In the genomic region with DNA sequence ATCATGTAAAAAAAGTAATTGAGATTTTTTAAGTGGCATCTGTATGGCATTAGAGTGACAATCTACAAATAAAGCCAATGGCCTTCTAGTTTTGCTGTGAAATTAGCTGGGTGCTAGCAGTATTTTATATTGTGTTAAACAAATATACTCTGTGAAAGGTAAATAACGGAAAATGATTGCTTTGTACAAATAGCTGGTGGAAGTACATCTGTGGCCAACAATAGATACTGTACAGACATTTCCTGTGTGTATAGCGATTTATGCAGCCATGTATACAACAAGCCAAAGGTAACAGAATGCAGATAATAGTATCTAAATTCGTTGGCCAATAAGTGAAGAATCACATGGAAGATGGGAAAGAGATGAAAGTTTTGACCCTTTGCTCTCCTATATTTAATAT, we compare ENCODE assay signal across 18 cellular contexts.
"Had no signal": no experiment of that assay in that cellular context is flagged by ENCODE, and none has a peak within 500 bp of the region (broad histone marks: within the 10 kb centered on the region; RNA-seq: fewer than 3 reads in every experiment).

No MANE protein-coding gene starts in this region.

- DNase-seq: activated B cell treated with CpG ODN at 0.5 μM for 24 hours; activated CD4-positive, alpha-beta T cell treated with anti-CD3 and anti-CD28 coated beads for 48 hours; activated CD8-positive, alpha-beta memory T cell treated with anti-CD3 and anti-CD28 coated beads, Interleukin-2, amount 50 U/mL, for 4 hours; activated CD8-positive, alpha-beta T cell treated with anti-CD3 and anti-CD28 coated beads, Interleukin-2, amount 10 ng/mL, durations not matched to agents 7 days and 5 days; activated gamma-delta T cell treated with Interleukin-2 at 50 U/mL for 16 hours; activated T-cell treated with anti-CD3 and anti-CD28 coated beads, Interleukin-2, amount 50 U/mL, for 72 hours; amniotic stem cell; effector CD4-positive, alpha-beta T cell; esophagus squamous epithelium; left lung; natural killer cell; stimulated activated CD4-positive, alpha-beta T cell treated with anti-CD3 and anti-CD28 coated beads, Interleukin-4, amount 100 ng/mL, for 24 hours; stimulated activated naive CD4-positive, alpha-beta T cell had no signal

- H3K4me3 ChIP-seq: esophagus squamous epithelium, left lung, right atrium auricular region, skin epidermis, tibial nerve, vagina had no signal

- H3K27ac ChIP-seq: esophagus squamous epithelium, left lung, neutrophil, right atrium auricular region, vagina had no signal

- H3K4me1 ChIP-seq: left lung, vagina had no signal

- H3K9me3 ChIP-seq: esophagus squamous epithelium, left lung, neutrophil, right atrium auricular region, tibial nerve, vagina had no signal

- H3K36me3 ChIP-seq: esophagus squamous epithelium, left lung, neutrophil, right atrium auricular region, vagina had no signal

- H3K27me3 ChIP-seq: esophagus squamous epithelium, left lung, neutrophil, right atrium auricular region, tibial nerve, vagina had no signal

- ATAC-seq: activated CD8-positive, alpha-beta T cell treated with anti-CD3 and anti-CD28 coated beads, Interleukin-2, amount 10 ng/mL, durations not matched to agents 7 days and 5 days; activated T-cell treated with anti-CD3 and anti-CD28 coated beads, Interleukin-2, amount 50 U/mL, for 72 hours; left lung; natural killer cell had no signal
